Comparison of ENCODE assay signal across 1 cellular context in genomic region chr9:131334568-131335105, GRCh38.
TF ChIP-seq lines count a peak whose summit lies in the region.

No MANE protein-coding gene starts in this region.

TF ChIP-seq in HEK293, 187 proteins besides CTCF, POLR2A, EP300 and RAD21 (continued from another document and continues in another):
- TF ChIP-seq PRDM6 (tag by site-specific recombination; IDR thresholded peaks at IDR 0.05) (no peak), ZBTB6 (tag by site-specific recombination; IDR thresholded peaks at IDR 0.05) (no peak), ZNF404 (tag by site-specific recombination; IDR thresholded peaks at IDR 0.05) (no peak), EGR2 (tag by site-specific recombination; IDR thresholded peaks at IDR 0.05; ENCODE audit: low read depth) (0 out of 2 replicates have a peak, but pooled peaks have one; percentile 36), ZNF169 (tag by site-specific recombination; IDR thresholded peaks at IDR 0.05) (no peak), ZNF677 (tag by site-specific recombination; IDR thresholded peaks at IDR 0.05) (no peak), ZFHX2 (tag by site-specific recombination; conservative IDR thresholded peaks at IDR 0.05) (peak; percentile 39), SALL2 (tag by site-specific recombination; IDR thresholded peaks at IDR 0.05; ENCODE audit: borderline replicate concordance) (no peak), ZNF473 (tag by site-specific recombination; IDR thresholded peaks at IDR 0.05) (no peak), ZNF18 (tag by site-specific recombination; IDR thresholded peaks at IDR 0.05) (no peak), ZBTB44 (tag by site-specific recombination; IDR thresholded peaks at IDR 0.05) (no peak), ZNF112 (tag by site-specific recombination; IDR thresholded peaks at IDR 0.05) (no peak), ZNF398 (tag by site-specific recombination; IDR thresholded peaks at IDR 0.05) (no peak), ZNF423 (tag by site-specific recombination; IDR thresholded peaks at IDR 0.05) (no peak), ZNF529 (tag by site-specific recombination; IDR thresholded peaks at IDR 0.05; ENCODE audit: insufficient replicate concordance) (no peak), ZNF645 (tag by site-specific recombination; IDR thresholded peaks at IDR 0.05) (no peak), OSR2 (tag by site-specific recombination; IDR thresholded peaks at IDR 0.05) (no peak), ZIC2 (tag by site-specific recombination; IDR thresholded peaks at IDR 0.05) (peak; percentile 96), ZSCAN23 (tag by site-specific recombination; IDR thresholded peaks at IDR 0.05) (no peak), ZNF514 (tag by site-specific recombination; IDR thresholded peaks at IDR 0.05) (no peak), PRDM4 (tag by site-specific recombination; IDR thresholded peaks at IDR 0.05) (no peak), ZNF560 (tag by site-specific recombination; IDR thresholded peaks at IDR 0.05; ENCODE audit: borderline replicate concordance) (no peak), PATZ1 (tag by site-specific recombination; IDR thresholded peaks at IDR 0.05) (peak; percentile 34; the same call in 1 of the 2 replicates), FEZF1 (tag by site-specific recombination; IDR thresholded peaks at IDR 0.05) (no peak), ZNF223 (tag by site-specific recombination; IDR thresholded peaks at IDR 0.05) (no peak), SP2 (tag by site-specific recombination; IDR thresholded peaks at IDR 0.05) (no peak; the same call in 1 of the 2 replicates), ZNF335 (tag by site-specific recombination; conservative IDR thresholded peaks at IDR 0.05) (peak; percentile 59; the same call in 1 of the 2 replicates), ZXDB (tag by site-specific recombination; IDR thresholded peaks at IDR 0.05) (no peak), ZNF843 (tag by site-specific recombination; IDR thresholded peaks at IDR 0.05) (no peak), ZFP3 (tag by site-specific recombination; IDR thresholded peaks at IDR 0.05; ENCODE audit: low read depth) (no peak), ZNF302 (tag by site-specific recombination; IDR thresholded peaks at IDR 0.05; ENCODE audit: low read depth) (no peak), ZSCAN18 (tag by site-specific recombination; IDR thresholded peaks at IDR 0.05) (no peak), ZNF221 (tag by site-specific recombination; IDR thresholded peaks at IDR 0.05; ENCODE audit: borderline replicate concordance) (no peak), ZNF549 (tag by site-specific recombination; IDR thresholded peaks at IDR 0.05) (no peak), ZNF214 (tag by site-specific recombination; IDR thresholded peaks at IDR 0.05; ENCODE audit: borderline replicate concordance) (no peak), ZNF623 (tag by site-specific recombination; IDR thresholded peaks at IDR 0.05) (no peak), SETDB1 (IDR thresholded peaks at IDR 0.05; ENCODE audit: insufficient read length, low read length) (no peak), KLF10 (tag by site-specific recombination; IDR thresholded peaks at IDR 0.05) (no peak), ZNF600 (tag by site-specific recombination; IDR thresholded peaks at IDR 0.05) (peak; percentile 84; the same call in 1 of the 2 replicates), GLIS2 (tag by site-specific recombination; IDR thresholded peaks at IDR 0.05) (0 out of 2 replicates have a peak, but pooled peaks have one; percentile 37), ZNF366 (tag by site-specific recombination; conservative IDR thresholded peaks at IDR 0.05) (no peak), SCRT2 (tag by site-specific recombination; IDR thresholded peaks at IDR 0.05) (no peak), TCF7L2 (IDR thresholded peaks at IDR 0.05; ENCODE audit: borderline replicate concordance, low read depth, low read length) (no peak), ZNF280C (tag by site-specific recombination; IDR thresholded peaks at IDR 0.05) (no peak), ZNF24 (tag by site-specific recombination; IDR thresholded peaks at IDR 0.05) (no peak), GFI1B (tag by site-specific recombination; IDR thresholded peaks at IDR 0.05) (no peak), TRIM28 (IDR thresholded peaks at IDR 0.05; ENCODE audit: borderline replicate concordance, low read length) (no peak), ZBTB20 (tag by site-specific recombination; IDR thresholded peaks at IDR 0.05) (no peak)
